Comparison of ENCODE assay signal across 8 cellular contexts in the genomic region with DNA sequence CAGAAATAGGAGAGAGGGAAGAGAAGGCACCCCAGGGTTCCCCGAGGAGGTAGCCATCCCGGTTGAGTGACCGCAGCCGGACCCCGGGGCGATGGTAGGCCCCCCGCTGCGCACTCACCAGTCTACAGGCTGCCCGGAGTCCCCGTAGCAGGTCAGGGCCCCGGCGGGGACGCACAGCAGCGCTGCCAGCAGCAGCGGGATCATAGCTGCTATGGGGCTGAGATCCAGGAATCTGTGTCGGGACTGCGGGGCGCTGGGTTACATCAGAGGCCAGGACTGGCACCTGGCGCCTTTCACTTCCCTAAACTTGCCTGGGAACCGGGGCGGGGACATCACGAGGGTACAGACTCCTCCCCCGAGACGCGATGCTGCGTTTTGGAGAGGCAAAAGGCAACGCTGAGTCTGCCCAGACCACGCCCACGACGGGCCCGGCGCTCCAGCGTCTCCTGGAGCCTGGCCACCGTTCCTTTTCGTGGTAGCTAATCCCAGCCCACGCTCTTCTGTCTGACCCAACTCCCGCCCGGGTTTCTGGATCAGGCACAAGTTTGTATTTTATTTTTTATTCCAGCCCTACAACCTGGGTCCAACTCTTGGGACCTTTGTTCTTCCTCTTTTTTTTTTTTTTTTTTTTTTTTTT. TPM values are rescaled to one million over a fixed set of nuclear protein-coding genes. Genes with fewer than 3 reads are reported as not detected.
DNase-seq lines count a peak whose midpoint lies in the region; ATAC-seq and TF ChIP-seq lines count a peak whose summit lies in the region.

A gene with protein sequence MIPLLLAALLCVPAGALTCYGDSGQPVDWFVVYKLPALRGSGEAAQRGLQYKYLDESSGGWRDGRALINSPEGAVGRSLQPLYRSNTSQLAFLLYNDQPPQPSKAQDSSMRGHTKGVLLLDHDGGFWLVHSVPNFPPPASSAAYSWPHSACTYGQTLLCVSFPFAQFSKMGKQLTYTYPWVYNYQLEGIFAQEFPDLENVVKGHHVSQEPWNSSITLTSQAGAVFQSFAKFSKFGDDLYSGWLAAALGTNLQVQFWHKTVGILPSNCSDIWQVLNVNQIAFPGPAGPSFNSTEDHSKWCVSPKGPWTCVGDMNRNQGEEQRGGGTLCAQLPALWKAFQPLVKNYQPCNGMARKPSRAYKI (minus strand): TSS at position 278 of the 637 bp plus-strand sequence. CDS start 74 bp downstream, at position 204.

- H3K27me3 ChIP-seq in left ventricle myocardium inferior (ENCODE audit: low read depth), result peaks cover 39% of the 10 kb centered on the region
- H3K27me3 ChIP-seq in prostate gland (replicated peaks; ENCODE audit: insufficient read depth), result no peaks in the 10 kb centered on the region

- peak; percentile 99 for DNase-seq in NCI-H146 (lab: John Stamatoyannopoulos, UW)
- DNase-seq in amygdala (lab: John Stamatoyannopoulos, UW), result peak; percentile 13 to 95 (median 77)
- peak; percentile 96 for DNase-seq in left ventricle myocardium inferior
- peak; percentile 98 for DNase-seq in prostate gland (ENCODE audit: low spot score)

- WGBS in prostate gland, result under 1% methylated on average over 38 of the region's 38 CpGs
- WGBS in urinary bladder, result under 1% methylated on average over 38 of the region's 38 CpGs

- H3K4me3 Mint-ChIP-seq in T-helper 1 cell treated with Interleukin-12 subunit alpha and Interleukin-12 subunit beta and Interleukin-4 antibody, amounts not matched to agents 30 μg/mL and 1 μg/mL, for 36 hours, result peak within 1 kb of the TSS; percentile 89

- H3K27ac Mint-ChIP-seq in T-helper 1 cell treated with Interleukin-12 subunit alpha and Interleukin-12 subunit beta and Interleukin-4 antibody, amounts not matched to agents 30 μg/mL and 1 μg/mL, for 36 hours, result peak within 1 kb of the TSS; percentile 87

- H3K4me1 Mint-ChIP-seq in T-helper 1 cell treated with Interleukin-12 subunit alpha and Interleukin-12 subunit beta and Interleukin-4 antibody, amounts not matched to agents 30 μg/mL and 1 μg/mL, for 36 hours (ENCODE audit: low read depth), result peaks cover 21% of the 10 kb centered on the region

- H3K4me3 ChIP-seq in GM12875 (ENCODE audit: low read depth, low read length), result peak within 1 kb of the TSS; percentile 62
- H3K4me3 ChIP-seq in left ventricle myocardium inferior, result peak within 1 kb of the TSS; percentile 74
- peak within 1 kb of the TSS; percentile 45 to 65 for H3K4me3 ChIP-seq in prostate gland
- peak within 1 kb of the TSS; percentile 76 for H3K4me3 ChIP-seq in urinary bladder (ENCODE audit: low read depth, low read length)

- no peaks in the 10 kb centered on the region for H3K27me3 Mint-ChIP-seq in T-helper 1 cell treated with Interleukin-12 subunit alpha and Interleukin-12 subunit beta and Interleukin-4 antibody, amounts not matched to agents 30 μg/mL and 1 μg/mL, for 36 hours (ENCODE audit: low read depth)

- TF ChIP-seq CTCF in GM12875 (IDR thresholded peaks at IDR 0.05; ENCODE audit: borderline replicate concordance, insufficient read depth, low read depth, low read length) (no peak), left ventricle myocardium inferior (IDR thresholded peaks at IDR 0.05; ENCODE audit: borderline replicate concordance) (no peak), prostate gland (IDR thresholded peaks at IDR 0.05) (peak in 1 of 4 experiments; percentile 12)

- H3K27ac ChIP-seq in left ventricle myocardium inferior (replicated peaks) (peak within 1 kb of the TSS; percentile 88), prostate gland (peak within 1 kb of the TSS; percentile 74 to 83), urinary bladder (ENCODE audit: low read depth) (peak within 1 kb of the TSS; percentile 81)

- TF ChIP-seq POLR2A in prostate gland (IDR thresholded peaks at IDR 0.05), result peak; percentile 98

- peak; percentile 64 for ATAC-seq in HG02840 (IDR thresholded peaks at IDR 0.05; ENCODE audit: low FRiP score, unreplicated experiment)

- intact Hi-C loops in left ventricle myocardium inferior (cut with micrococcal nuclease), result no loop called here
- intact Hi-C loops in prostate gland (cut with DNase I), result loop anchor here (10.0 kb wide), 1 partner anchor 54 kb away; a partner anchor contains a TSS

- peaks cover 28% of the 10 kb centered on the region for H3K4me1 ChIP-seq in left ventricle myocardium inferior
- no peaks in the 10 kb centered on the region for H3K4me1 ChIP-seq in prostate gland (replicated peaks)
- H3K4me1 ChIP-seq in urinary bladder (ENCODE audit: insufficient read depth), result no peaks in the 10 kb centered on the region

- H3K9me3 ChIP-seq in left ventricle myocardium inferior (replicated peaks) (peaks cover 11% of the 10 kb centered on the region), prostate gland (no peaks in the 10 kb centered on the region)

- peaks cover 7% of the 10 kb centered on the region for H3K36me3 Mint-ChIP-seq in T-helper 1 cell treated with Interleukin-12 subunit alpha and Interleukin-12 subunit beta and Interleukin-4 antibody, amounts not matched to agents 30 μg/mL and 1 μg/mL, for 36 hours (ENCODE audit: low read depth)

- no peaks in the 10 kb centered on the region for H3K9me3 Mint-ChIP-seq in T-helper 1 cell treated with Interleukin-12 subunit alpha and Interleukin-12 subunit beta and Interleukin-4 antibody, amounts not matched to agents 30 μg/mL and 1 μg/mL, for 36 hours

- H3K36me3 ChIP-seq in left ventricle myocardium inferior (peaks cover 24% of the 10 kb centered on the region), prostate gland (no peaks in the 10 kb centered on the region), urinary bladder (ENCODE audit: insufficient read depth) (no peaks in the 10 kb centered on the region)

RNA-seq across cellular contexts. Expression of the gene that starts here (rescaled TPM):
- total RNA-seq in left ventricle myocardium inferior, result 19.7 TPM
- 10 to 100 TPM; 41.4 to 63.9 TPM for total RNA-seq in prostate gland
- 10.6 TPM for total RNA-seq in urinary bladder
- 58.9 TPM for polyA plus RNA-seq in urinary bladder

Comparison
In these comparisons a context has a peak if more than half of its experiments do, and no peak if none do; other contexts are left out.
1. Peak in every context shown above with its lines: DNase-seq, ATAC-seq, H3K4me3 ChIP-seq and H3K27ac ChIP-seq.